In genomic region chr20:37469531-37469930, GRCh38 we compare ENCODE assay signal across 31 cellular contexts. TPM values are rescaled to one million over a fixed set of nuclear protein-coding genes. Genes with fewer than 3 reads are reported as not detected.
"Had no signal": no experiment of that assay in that cellular context is flagged by ENCODE, and none has a peak within 500 bp of the region (broad histone marks: within the 10 kb centered on the region; RNA-seq: fewer than 3 reads in every experiment).

No MANE protein-coding gene starts in this region.

- H3K27ac Mint-ChIP-seq: dendritic cell treated with granulocyte-macrophage colony-stimulating factor and Interleukin-4, amounts not matched to agents 40 ng/mL and 50 ng/mL, for 4 days; immature natural killer cell; nephron progenitor cell; stimulated activated memory B cell treated with anti-CD40 and anti-IgM and Interleukin-4, amounts not matched to agents 10 μg/mL and 1 μg/mL and 100 μg/mL, for 72 hours; type B pancreatic cell had no signal

- H3K4me3 Mint-ChIP-seq: dendritic cell treated with granulocyte-macrophage colony-stimulating factor and Interleukin-4, amounts not matched to agents 40 ng/mL and 50 ng/mL, for 4 days; immature natural killer cell; naive thymus-derived CD8-positive, alpha-beta T cell; nephron progenitor cell; stimulated activated memory B cell treated with anti-CD40 and anti-IgM and Interleukin-4, amounts not matched to agents 10 μg/mL and 1 μg/mL and 100 μg/mL, for 72 hours; type B pancreatic cell had no signal

- H3K27me3 ChIP-seq: colonic mucosa, ovary, spleen, testis had no signal

- H3K36me3 ChIP-seq: colonic mucosa, esophagus squamous epithelium, heart right ventricle, lower lobe of right lung, ovary, spleen, tibial artery had no signal

- H3K36me3 Mint-ChIP-seq: immature natural killer cell; naive thymus-derived CD8-positive, alpha-beta T cell; stimulated activated memory B cell treated with anti-CD40 and anti-IgM and Interleukin-4, amounts not matched to agents 10 μg/mL and 1 μg/mL and 100 μg/mL, for 72 hours; type B pancreatic cell had no signal

- DNase-seq: colonic mucosa; effector CD8-positive, alpha-beta T cell; erythroblast; esophagus squamous epithelium; foreskin melanocyte; glutamatergic neuron; heart right ventricle; hippocampal formation; immature natural killer cell; islet precursor cell; kidney glomerular epithelial cell; left colon; left ventricle myocardium superior; lower lobe of right lung; naive thymus-derived CD8-positive, alpha-beta T cell; nephron progenitor cell; occipital lobe; ovary; posterior cingulate gyrus; psoas muscle; right cardiac atrium; spleen; stimulated activated CD4-positive, alpha-beta T cell treated with anti-CD3 and anti-CD28 coated beads, Interleukin-4, amount 100 ng/mL, for 4 hours; stimulated activated naive CD8-positive, alpha-beta T cell treated with anti-CD3 and anti-CD28 coated beads, Interleukin-15, Interleukin-2, amounts not matched to agents 100 U/mL and 50 U/mL, for 24 hours; substantia nigra; testis; tibial artery had no signal

- H3K4me1 ChIP-seq: colonic mucosa, esophagus squamous epithelium, heart right ventricle, lower lobe of right lung, psoas muscle, spleen, testis, tibial artery had no signal

- H3K4me1 Mint-ChIP-seq: immature natural killer cell; stimulated activated memory B cell treated with anti-CD40 and anti-IgM and Interleukin-4, amounts not matched to agents 10 μg/mL and 1 μg/mL and 100 μg/mL, for 72 hours had no signal

- H3K4me3 ChIP-seq: colonic mucosa, esophagus squamous epithelium, heart right ventricle, lower lobe of right lung, ovary, psoas muscle, skin epidermis, spleen, testis, tibial artery had no signal

- H3K9me3 ChIP-seq: colonic mucosa, esophagus squamous epithelium, heart right ventricle, lower lobe of right lung, ovary, psoas muscle, spleen, testis, tibial artery had no signal

- H3K9me3 Mint-ChIP-seq: dendritic cell treated with granulocyte-macrophage colony-stimulating factor and Interleukin-4, amounts not matched to agents 40 ng/mL and 50 ng/mL, for 4 days; immature natural killer cell; naive thymus-derived CD8-positive, alpha-beta T cell; stimulated activated memory B cell treated with anti-CD40 and anti-IgM and Interleukin-4, amounts not matched to agents 10 μg/mL and 1 μg/mL and 100 μg/mL, for 72 hours; type B pancreatic cell had no signal

- H3K27ac ChIP-seq: colonic mucosa, esophagus squamous epithelium, heart right ventricle, lower lobe of right lung, ovary, psoas muscle, skin epidermis, spleen, testis, tibial artery had no signal

RNA-seq across cellular contexts. Expression of gene NNAT, which starts 51.5 kb away (rescaled TPM):
- total RNA-seq: naive thymus-derived CD8-positive, alpha-beta T cell had no signal
